10 cellular contexts compared by ENCODE assay signal in the genomic region with DNA sequence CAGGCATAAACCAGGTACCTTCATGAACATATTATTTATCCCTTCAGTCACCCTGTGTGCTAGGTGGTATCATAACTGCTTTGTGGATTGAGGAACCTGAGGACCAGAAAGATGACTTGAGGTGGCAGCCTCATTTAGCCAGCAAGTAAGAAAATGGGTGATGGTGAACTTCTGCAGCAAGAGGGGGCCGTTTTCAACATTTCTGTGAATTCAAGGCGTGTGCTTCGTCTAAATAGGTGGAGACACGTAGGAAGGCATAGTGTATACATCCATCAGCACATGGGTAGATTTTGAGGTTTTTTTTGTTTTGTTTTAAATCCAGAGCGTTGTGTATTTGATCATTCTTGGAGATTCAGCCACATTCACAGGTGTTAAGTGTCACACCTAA.
DNase-seq lines count a peak whose midpoint lies in the region; ATAC-seq, FAIRE-seq and TF ChIP-seq lines count a peak whose summit lies in the region.
"Had no signal": no experiment of that assay in that cellular context is flagged by ENCODE, and none has a peak within 500 bp of the region (broad histone marks: within the 10 kb centered on the region; RNA-seq: fewer than 3 reads in every experiment).

No MANE protein-coding gene starts in this region.

- H2BK15ac ChIP-seq in mesendoderm (replicated peaks; ENCODE audit: low read depth): no peak overlapping the region

- H3K9ac ChIP-seq in mucosa of stomach (ENCODE audit: low read length) (peak overlapping the region; percentile 20), mesendoderm (ENCODE audit: low read length) (no peak overlapping the region)

- peaks cover 40% of the 10 kb centered on the region for H3K79me1 ChIP-seq in mesendoderm (ENCODE audit: low read length)

- peaks cover 92% of the 10 kb centered on the region for H3K79me2 ChIP-seq in mesendoderm (ENCODE audit: control insufficient read depth, insufficient read depth, low read length)

- H3K27ac ChIP-seq in A549: peak overlapping the region; percentile 93 to 97
- H3K27ac ChIP-seq in ascending aorta: peak overlapping the region; percentile 75 to 84
- H3K27ac ChIP-seq in substantia nigra (ENCODE audit: low read depth, low read length, poor library complexity, severe bottlenecking): no peak overlapping the region
- H3K27ac ChIP-seq in mesendoderm (ENCODE audit: low read depth, low read length): no peak overlapping the region

- no peak for DNase-seq in A549 (ENCODE audit: low read depth in 1 of 2, low spot score in 1 of 2)
- no peak for DNase-seq in ascending aorta (ENCODE audit: low spot score in 2 of 2)
- DNase-seq in effector CD8-positive, alpha-beta T cell (lab: John Stamatoyannopoulos, UW): no peak
- DNase-seq in substantia nigra (lab: John Stamatoyannopoulos, UW): no peak
- no peak for DNase-seq in mesendoderm
- DNase-seq: hippocampal formation, NCI-H1048 had no signal

- POLR2A ChIA-PET in A549 (lab: Yijun Ruan, JAX): interaction anchor here (2.4 kb wide), 1 partner anchor 16 kb away, joined by 14 read pairs; no protein-coding TSS in a partner anchor

- WGBS in A549 (ENCODE audit: missing lambda C conversion rate): 88% methylated on average over 5 of the region's 5 CpGs
- WGBS in mesendoderm (ENCODE audit: extremely low coverage, insufficient coverage, low lambda C conversion rate): no CpG with 5 or more reads among the region's 5 CpGs

- no peaks in the 10 kb centered on the region for H3K9me3 ChIP-seq in A549
- H3K9me3 ChIP-seq in ascending aorta: no peaks in the 10 kb centered on the region
- no peaks in the 10 kb centered on the region for H3K9me3 ChIP-seq in mucosa of stomach (ENCODE audit: control insufficient read depth, low read length)

- no peak overlapping the region for H3K23ac ChIP-seq in mesendoderm (ENCODE audit: low read length)

- H3K4me2 ChIP-seq in A549: peak overlapping the region; percentile 86
- H3K4me2 ChIP-seq in mesendoderm (ENCODE audit: low read length): no peak overlapping the region

- no peak overlapping the region for H2BK5ac ChIP-seq in mesendoderm (ENCODE audit: low read length)

- TF ChIP-seq POLR2A in A549 (IDR thresholded peaks at IDR 0.05; ENCODE audit: low read length): no peak

- TF ChIP-seq CTCF in A549 (IDR thresholded peaks at IDR 0.05) (no peak), ascending aorta (IDR thresholded peaks at IDR 0.05) (no peak)

- H3K18ac ChIP-seq in mesendoderm (ENCODE audit: low read length): no peak overlapping the region

- no peak overlapping the region for H2BK120ac ChIP-seq in mesendoderm (ENCODE audit: low read depth, low read length)

- H4K8ac ChIP-seq in mesendoderm (ENCODE audit: low read depth, low read length): no peak overlapping the region

- TF ChIP-seq EP300 in A549 (IDR thresholded peaks at IDR 0.05): no peak

- TF ChIP-seq RAD21 in A549 (conservative IDR thresholded peaks at IDR 0.05 in 1 of 2, IDR thresholded peaks at IDR 0.05 in 1 of 2): no peak

- CTCF ChIA-PET in A549 (lab: Yijun Ruan, JAX): interaction anchor here (1.4 to 3.0 kb wide), 3 partner anchors 16 to 20 kb away, joined by 4 to 15 read pairs (median 6); no protein-coding TSS in a partner anchor

- no peak for FAIRE-seq in A549 (lab: Jason Lieb, UNC)

- H3K4me1 ChIP-seq in A549 (peaks cover 94% of the 10 kb centered on the region), ascending aorta (peaks cover 15 to 74% of the 10 kb centered on the region in 2 donors), mucosa of stomach (ENCODE audit: control insufficient read depth, insufficient read depth, low read length) (peaks cover 99% of the 10 kb centered on the region), mesendoderm (ENCODE audit: control insufficient read depth, low read depth, low read length) (peaks cover 31% of the 10 kb centered on the region)

- no peak overlapping the region for H3K4ac ChIP-seq in mesendoderm (ENCODE audit: low read depth, low read length)

- H4K5ac ChIP-seq in mesendoderm (ENCODE audit: low read length): no peak overlapping the region

- H3K27me3 ChIP-seq in ascending aorta (no peaks in the 10 kb centered on the region), mucosa of stomach (ENCODE audit: control insufficient read depth, insufficient read depth, low read length) (no peaks in the 10 kb centered on the region), mesendoderm (ENCODE audit: insufficient read depth, low read length, poor library complexity) (no peaks in the 10 kb centered on the region)

- ATAC-seq in A549 (no peak), HG03571 (IDR thresholded peaks at IDR 0.05; ENCODE audit: unreplicated experiment) (peak; percentile 1), GM21423 (IDR thresholded peaks at IDR 0.05; ENCODE audit: unreplicated experiment) (no peak)

- H3K36me3 ChIP-seq in ascending aorta (no peaks in the 10 kb centered on the region), mucosa of stomach (ENCODE audit: control insufficient read depth, insufficient read depth, low read length) (no peaks in the 10 kb centered on the region), mesendoderm (ENCODE audit: control insufficient read depth, insufficient read depth, low read length) (no peaks in the 10 kb centered on the region)

- H3K56ac ChIP-seq in mesendoderm (ENCODE audit: low read length): no peak overlapping the region

- H3K4me3 ChIP-seq in A549: no peak overlapping the region
- no peak overlapping the region for H3K4me3 ChIP-seq in ascending aorta
- H3K4me3 ChIP-seq in mucosa of stomach (ENCODE audit: low read length): no peak overlapping the region
- H3K4me3 ChIP-seq in mesendoderm (ENCODE audit: low read length): no peak overlapping the region

- H2AK5ac ChIP-seq in mesendoderm (ENCODE audit: low read length): no peak overlapping the region

- intact Hi-C loops in ascending aorta (cut with DNase I): loop anchor here (5.0 kb wide), 1 partner anchor 37 kb away; no protein-coding TSS in a partner anchor

TF ChIP-seq in A549, 52 proteins besides CTCF, POLR2A, EP300 and RAD21:
- TF ChIP-seq NR3C1 (IDR thresholded peaks at IDR 0.05): no peak
- no peak for TF ChIP-seq RNF2 (IDR thresholded peaks at IDR 0.05; ENCODE audit: borderline replicate concordance, low read depth)
- TF ChIP-seq, protein P1, sequence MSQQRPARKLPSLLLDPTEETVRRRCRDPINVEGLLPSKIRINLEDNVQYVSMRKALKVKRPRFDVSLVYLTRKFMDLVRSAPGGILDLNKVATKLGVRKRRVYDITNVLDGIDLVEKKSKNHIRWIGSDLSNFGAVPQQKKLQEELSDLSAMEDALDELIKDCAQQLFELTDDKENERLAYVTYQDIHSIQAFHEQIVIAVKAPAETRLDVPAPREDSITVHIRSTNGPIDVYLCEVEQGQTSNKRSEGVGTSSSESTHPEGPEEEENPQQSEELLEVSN (IDR thresholded peaks at IDR 0.05; ENCODE audit: borderline replicate concordance, low read depth): no peak
- no peak for TF ChIP-seq CEBPB (IDR thresholded peaks at IDR 0.05)
- no peak for TF ChIP-seq MAZ (IDR thresholded peaks at IDR 0.05; ENCODE audit: borderline replicate concordance, low read depth, low read length)
- no peak for TF ChIP-seq RCOR1 (IDR thresholded peaks at IDR 0.05; ENCODE audit: low read depth, low read length)
- no peak for TF ChIP-seq FOXS1 (CRISPR knock-in tag; IDR thresholded peaks at IDR 0.05)
- TF ChIP-seq CHD4 (IDR thresholded peaks at IDR 0.05; ENCODE audit: borderline replicate concordance): no peak
- no peak for TF ChIP-seq PHF8 (IDR thresholded peaks at IDR 0.05; ENCODE audit: borderline replicate concordance, low read depth)

Comparison
In these comparisons a context has a peak if more than half of its experiments do, and no peak if none do; other contexts are left out.
1. H3K27ac ChIP-seq: peak in A549 (2 of 2) and ascending aorta (2 of 2); none in substantia nigra (single experiment) and mesendoderm (single experiment).